ENCODE assay signal across 1 cellular context in genomic region chr12:83121886-83122622, GRCh38.
TF ChIP-seq lines count a peak whose summit lies in the region.

No MANE protein-coding gene starts in this region.

TF ChIP-seq in K562, 482 proteins besides CTCF, POLR2A, EP300 and RAD21 (continued from another document):
- TF ChIP-seq ZNF395 (CRISPR knock-in tag; IDR thresholded peaks at IDR 0.05) (no peak), TSHZ1 (CRISPR knock-in tag; IDR thresholded peaks at IDR 0.05) (no peak), TFAP4 (CRISPR knock-in tag; IDR thresholded peaks at IDR 0.05; ENCODE audit: borderline replicate concordance) (0 out of 2 replicates have a peak, but pooled peaks have one; percentile 22), SAP30 (IDR thresholded peaks at IDR 0.05; ENCODE audit: borderline replicate concordance, insufficient read depth, low read depth, low read length, poor library complexity, severe bottlenecking) (no peak), MECOM (CRISPR knock-in tag; IDR thresholded peaks at IDR 0.05) (no peak), ZNF740 (CRISPR knock-in tag; IDR thresholded peaks at IDR 0.05) (no peak), ZNF740 (tag; IDR thresholded peaks at IDR 0.05) (0 out of 4 replicates have a peak, but pooled peaks of 1 of the 2 experiments have one; percentile 36), DPF2 (IDR thresholded peaks at IDR 0.05) (0 out of 2 replicates have a peak, but pooled peaks have one; percentile 14), THRB (CRISPR knock-in tag; conservative IDR thresholded peaks at IDR 0.05) (no peak), PKNOX1 (IDR thresholded peaks at IDR 0.05) (no peak), ZNF584 (CRISPR knock-in tag; IDR thresholded peaks at IDR 0.05; ENCODE audit: low read depth) (no peak)
TF ChIP-seq in K562: peak in this region for 5.
